ENCODE assay signal across 20 cellular contexts in the genomic region with DNA sequence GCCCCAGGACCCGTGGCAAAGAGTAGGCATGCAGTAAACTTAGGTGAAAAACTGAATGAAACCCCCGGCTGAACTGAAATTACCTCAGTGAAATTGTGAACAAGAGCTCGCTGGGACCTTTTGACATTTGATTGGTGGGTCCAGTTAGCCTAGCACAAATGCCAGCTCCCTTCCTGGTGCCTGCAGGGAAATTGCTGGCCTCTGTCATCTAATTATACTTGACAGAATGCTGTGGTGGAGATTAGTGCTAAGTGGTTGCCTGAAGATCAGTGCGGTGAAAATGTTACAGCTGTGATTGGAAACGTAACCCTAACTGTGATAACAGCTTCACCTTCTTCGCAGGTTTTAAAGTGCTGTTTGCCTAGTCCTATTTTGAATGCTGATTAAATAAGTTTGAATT. TPM values are rescaled to one million over a fixed set of nuclear protein-coding genes. Genes with fewer than 3 reads are reported as not detected.
A peak's percentile ranks its signal among the peaks of the same experiment; 100 is the strongest.
DNase-seq lines count a peak whose midpoint lies in the region; ATAC-seq and TF ChIP-seq lines count a peak whose summit lies in the region.
"Had no signal": no experiment of that assay in that cellular context is flagged by ENCODE, and none has a peak within 500 bp of the region (broad histone marks: within the 10 kb centered on the region; RNA-seq: fewer than 3 reads in every experiment).

No MANE protein-coding gene starts in this region.

- no peak overlapping the region for H3K27ac ChIP-seq in neural progenitor cell
- H3K27ac ChIP-seq in mammary epithelial cell (ENCODE audit: insufficient read depth, low read depth, low read length) = no peak overlapping the region
- H3K27ac ChIP-seq: brain microvascular endothelial cell, ovary, stomach, upper lobe of left lung had no signal

- peaks cover 2% of the 10 kb centered on the region for H3K9me3 Mint-ChIP-seq in glutamatergic neuron (ENCODE audit: unreplicated experiment)
- no peaks in the 10 kb centered on the region for H3K9me3 Mint-ChIP-seq in neural progenitor cell
- H3K9me3 Mint-ChIP-seq: activated T-helper 2 cell treated with anti-CD3 and anti-CD28 coated beads, Interferon-gamma antibody, Interleukin-2, Interleukin-4, amounts not matched to agents 10 μg/mL and 5 μg/mL and 100 μg/mL, durations not matched to agents 14 hours and 24 hours and 36 hours had no signal

- dilution Hi-C loops in mammary epithelial cell (cut with HindIII; ENCODE audit: low sequenced_read_pairs) = no loop called here

- H3K4me3 Mint-ChIP-seq in glutamatergic neuron (ENCODE audit: unreplicated experiment) (peak overlapping the region; percentile 59), neural progenitor cell (no peak overlapping the region)

- H3K27me3 ChIP-seq in neural progenitor cell = no peaks in the 10 kb centered on the region
- H3K27me3 ChIP-seq in H7 (ENCODE audit: control insufficient read depth, insufficient read depth, low read length) = no peaks in the 10 kb centered on the region
- H3K27me3 ChIP-seq in mammary epithelial cell (ENCODE audit: insufficient read depth, low read length) = no peaks in the 10 kb centered on the region
- H3K27me3 ChIP-seq: brain microvascular endothelial cell, ovary, stomach, upper lobe of left lung had no signal

- peaks cover 12% of the 10 kb centered on the region for H3K4me1 ChIP-seq in neural progenitor cell
- H3K4me1 ChIP-seq in mammary epithelial cell (ENCODE audit: insufficient read depth, low read length) = no peaks in the 10 kb centered on the region
- H3K4me1 ChIP-seq: Caco-2, upper lobe of left lung had no signal

- H3K4me3 ChIP-seq in neural progenitor cell = no peak overlapping the region
- H3K4me3 ChIP-seq in H7 (ENCODE audit: insufficient read depth, low read depth, low read length) = no peak overlapping the region
- H3K4me3 ChIP-seq in mammary epithelial cell (replicated peaks in 1 of 3; ENCODE audit: insufficient read depth in 1 of 3, low read depth in 2 of 3, low read length in 3 of 3) = no peak overlapping the region
- H3K4me3 ChIP-seq: ovary, stomach, upper lobe of left lung had no signal

- CTCF ChIA-PET in mammary epithelial cell (lab: Charles Lee; ENCODE audit: low non-redundant PET) = no interaction called here

- H4K20me1 ChIP-seq in neural progenitor cell (ENCODE audit: low read depth) (peaks cover 31% of the 10 kb centered on the region), mammary epithelial cell (ENCODE audit: insufficient read depth, low read length) (no peaks in the 10 kb centered on the region)

- H3K9ac ChIP-seq in neural progenitor cell (no peak overlapping the region), mammary epithelial cell (ENCODE audit: insufficient read depth, low read length) (no peak overlapping the region)

- peaks cover 7% of the 10 kb centered on the region for H3K79me2 ChIP-seq in neural progenitor cell (ENCODE audit: low read depth)
- H3K79me2 ChIP-seq in mammary epithelial cell (ENCODE audit: insufficient read depth, low read length) = peaks cover 18% of the 10 kb centered on the region

- H3K9me3 ChIP-seq in neural progenitor cell (ENCODE audit: low read depth) = no peaks in the 10 kb centered on the region
- H3K9me3 ChIP-seq in mammary epithelial cell (replicated peaks; ENCODE audit: insufficient read depth, low read length) = no peaks in the 10 kb centered on the region
- H3K9me3 ChIP-seq: Caco-2, ovary, stomach, upper lobe of left lung had no signal

- WGBS in mammary epithelial cell (ENCODE audit: low coverage, missing lambda C conversion rate) = 82% methylated on average over 6 of the region's 6 CpGs

- BruUV-seq in mammary epithelial cell (replicated peaks; lab: Mats Ljungman, UMichigan) = no TSS peak

- H3K27ac Mint-ChIP-seq in glutamatergic neuron (ENCODE audit: unreplicated experiment) = peak overlapping the region; percentile 34
- H3K27ac Mint-ChIP-seq in neural progenitor cell = no peak overlapping the region

- H3K4me1 Mint-ChIP-seq in glutamatergic neuron (ENCODE audit: low read depth, unreplicated experiment) = peaks cover 23% of the 10 kb centered on the region
- H3K4me1 Mint-ChIP-seq in neural progenitor cell = peaks cover 5% of the 10 kb centered on the region

- DNase-seq in NCI-H146 treated with DMSO at 0.1 percent for 48 hours (lab: John Stamatoyannopoulos, UW; ENCODE audit: unreplicated experiment) (peak; percentile 34), NCI-H82 treated with DMSO at 0.1 percent for 48 hours (lab: John Stamatoyannopoulos, UW; ENCODE audit: unreplicated experiment) (peak; percentile 88), glutamatergic neuron (no peak), neural progenitor cell (ENCODE audit: low spot score) (peak; percentile 25), H7 (no peak), mammary epithelial cell (no peak)
- DNase-seq: activated CD4-positive, alpha-beta T cell treated with anti-CD3 and anti-CD28 coated beads for 4 hours; AML-193; brain microvascular endothelial cell; Caco-2; dermis blood vessel endothelial cell; erythroblast; foreskin melanocyte; KBM-7; NCI-H226; ovary; stomach; upper lobe of left lung had no signal

- intact Hi-C loops in mammary epithelial cell (cut with micrococcal nuclease) = no loop called here

- H3K36me3 ChIP-seq in neural progenitor cell = peaks cover 27% of the 10 kb centered on the region
- peaks cover 20% of the 10 kb centered on the region for H3K36me3 ChIP-seq in H7 (replicated peaks; ENCODE audit: control insufficient read depth, insufficient read depth, low read length)
- peaks cover 20% of the 10 kb centered on the region for H3K36me3 ChIP-seq in mammary epithelial cell (ENCODE audit: insufficient read depth, low read length)
- H3K36me3 ChIP-seq: ovary had no signal

- peaks cover 2% of the 10 kb centered on the region for H3K27me3 Mint-ChIP-seq in glutamatergic neuron (ENCODE audit: unreplicated experiment)
- H3K27me3 Mint-ChIP-seq in neural progenitor cell (ENCODE audit: insufficient read depth, low read depth) = no peaks in the 10 kb centered on the region

- H3K36me3 Mint-ChIP-seq in glutamatergic neuron (ENCODE audit: unreplicated experiment) (peaks cover 10% of the 10 kb centered on the region), neural progenitor cell (peaks cover 32% of the 10 kb centered on the region)

- H3K4me2 ChIP-seq in neural progenitor cell (peak overlapping the region; percentile 42), mammary epithelial cell (ENCODE audit: insufficient read depth, low read depth, low read length) (no peak overlapping the region)

- in situ Hi-C loops in mammary epithelial cell (cut with MboI; ENCODE audit: low sequenced_read_pairs in 2 of 2) = no loop called here

- no peak for ATAC-seq in HG03108 (IDR thresholded peaks at IDR 0.05; ENCODE audit: unreplicated experiment)

- no peaks in the 10 kb centered on the region for H3F3A ChIP-seq in neural progenitor cell (ENCODE audit: low read depth)

- no peak for TF ChIP-seq CTCF in glutamatergic neuron (IDR thresholded peaks at IDR 0.05; ENCODE audit: partially characterized antibody, unreplicated experiment)
- no peak for TF ChIP-seq CTCF in neural progenitor cell (IDR thresholded peaks at IDR 0.05)
- TF ChIP-seq CTCF in mammary epithelial cell (conservative IDR thresholded peaks at IDR 0.05 in 1 of 2, IDR thresholded peaks at IDR 0.05 in 1 of 2; ENCODE audit: extremely low read depth in 1 of 2, insufficient read depth in 1 of 2, low read depth in 1 of 2, low read length in 2 of 2) = no peak

- H2AFZ ChIP-seq in neural progenitor cell (replicated peaks) = no peak overlapping the region
- H2AFZ ChIP-seq in mammary epithelial cell (ENCODE audit: low read depth, low read length) = no peak overlapping the region

RNA-seq across cellular contexts. Expression of gene ADD1, which starts 43.0 kb away (rescaled TPM):
- total RNA-seq in glutamatergic neuron (ENCODE audit: unreplicated experiment) (276 TPM), neural progenitor cell (ENCODE audit: low replicate concordance) (131 and 140 TPM in 2 replicates), mammary epithelial cell (100 to 1,000 TPM; 112 to 167 TPM)
- total RNA-seq in H7 (2014; rRNA removed; shearing (Covaris generic)) = 201 and 224 TPM in 2 replicates
- 94.4 TPM for polyA plus RNA-seq in mammary epithelial cell
- 232 TPM for polyA minus RNA-seq in mammary epithelial cell

Comparison
In these comparisons a context has a peak if more than half of its experiments do, and no peak if none do; other contexts are left out.
1. DNase-seq: peak in NCI-H146 treated with DMSO at 0.1 percent for 48 hours (single experiment), NCI-H82 treated with DMSO at 0.1 percent for 48 hours (single experiment) and neural progenitor cell (single experiment); none in glutamatergic neuron (single experiment), H7 (single experiment) and mammary epithelial cell (single experiment).